In genomic region chr16:89972244-89973234, GRCh38 we compare ENCODE assay signal across 8 cellular contexts. TPM values are rescaled to one million over a fixed set of nuclear protein-coding genes. Genes with fewer than 3 reads are reported as not detected.
DNase-seq lines count a peak whose midpoint lies in the region; ATAC-seq, FAIRE-seq and TF ChIP-seq lines count a peak whose summit lies in the region.

No MANE protein-coding gene starts in this region.

- H3K27ac ChIP-seq in A673 (ENCODE audit: low read depth, low read length, poor library complexity, severe bottlenecking) = peak overlapping the region; percentile 96
- peak overlapping the region; percentile 86 to 99 (median 95) for H3K27ac ChIP-seq in spleen

- CTCF ChIA-PET in A673 (lab: Charles Lee) = no interaction called here

- H3K27me3 ChIP-seq in A673 (replicated peaks; ENCODE audit: insufficient read depth, low read depth, low read length, poor library complexity) (no peaks in the 10 kb centered on the region), bronchial epithelial cell (ENCODE audit: control insufficient read depth, insufficient read depth, low read length) (no peaks in the 10 kb centered on the region), spleen (replicated peaks in 1 of 7) (no peaks in the 10 kb centered on the region)

- peak; percentile 50 for ATAC-seq in HG03060 (IDR thresholded peaks at IDR 0.05; ENCODE audit: low read depth, unreplicated experiment)

- POLR2A ChIA-PET in A673 (lab: Charles Lee; ENCODE audit: low non-redundant PET) = no interaction called here

- WGBS in spleen, 5 donors = 0 to 2% (median 1%) methylated on average over 41 to 104 of the region's 104 CpGs

- H3K36me3 ChIP-seq in A673 (ENCODE audit: insufficient read depth, low read length, poor library complexity, severe bottlenecking) (peaks cover 6% of the 10 kb centered on the region), bronchial epithelial cell (ENCODE audit: control insufficient read depth, insufficient read depth, low read length) (no peaks in the 10 kb centered on the region), spleen (peaks cover 0 to 14% (median 1%) of the 10 kb centered on the region in 6 donors)

- intact Hi-C loops in A673 (cut with micrococcal nuclease; ENCODE audit: unreplicated experiment) (loop anchor here (2.0 kb wide), 1 partner anchor 48 kb away; no protein-coding TSS in a partner anchor), spleen (cut with DNase I; ENCODE audit: low total_unique reads) (no loop called here)

- TF ChIP-seq POLR2A in GM18526 (IDR thresholded peaks at IDR 0.05; ENCODE audit: extremely low read depth, insufficient read length) (peak; percentile 92), spleen (IDR thresholded peaks at IDR 0.05) (peak in 2 of 3 donors; percentile 74 to 78)

- FAIRE-seq in bronchial epithelial cell (lab: Jason Lieb, UNC) = no peak

- no TSS peak for BruUV-seq in A673 (replicated peaks; lab: Mats Ljungman, UMichigan)

- H3K9me3 ChIP-seq in A673 (ENCODE audit: low read depth, low read length, poor library complexity, severe bottlenecking) (no peaks in the 10 kb centered on the region), spleen (no peaks in the 10 kb centered on the region)

- H3K4me1 ChIP-seq in A673 (ENCODE audit: insufficient read depth, low read length, poor library complexity, severe bottlenecking) (peaks cover 18% of the 10 kb centered on the region), spleen (peaks cover 25 to 73% (median 45%) of the 10 kb centered on the region in 6 donors)

- DNase-seq in A673 (ENCODE audit: low spot score) (peak; percentile 97), NCI-H2171 (lab: John Stamatoyannopoulos, UW) (peak; percentile 83), bronchial epithelial cell (ENCODE audit: low read depth) (peak; percentile 65), iris pigment epithelial cell (ENCODE audit: low read depth) (peak; percentile 84), spleen (peak; percentile 99)

- TF ChIP-seq CTCF in A673 (conservative IDR thresholded peaks at IDR 0.05; ENCODE audit: low read depth, low read length) (no peak), WI38 (IDR thresholded peaks at IDR 0.05; ENCODE audit: low read depth, low read length) (no peak), bronchial epithelial cell (IDR thresholded peaks at IDR 0.05; ENCODE audit: insufficient read depth, low read length, severe bottlenecking) (no peak), spleen (IDR thresholded peaks at IDR 0.05 in 8 of 11, conservative IDR thresholded peaks at IDR 0.05 in 3 of 11) (peak in 5 of 11 experiments; percentile 10 to 46 (median 29))

- H3K4me3 ChIP-seq in A673 (ENCODE audit: low read depth, low read length, poor library complexity, severe bottlenecking) (peak overlapping the region; percentile 100), WI38 (ENCODE audit: low read depth, low read length) (peak overlapping the region; percentile 95), bronchial epithelial cell (ENCODE audit: low read depth, low read length) (peak overlapping the region; percentile 92), spleen (peak overlapping the region; percentile 64 to 97 (median 92))

RNA-seq across cellular contexts. Expression of gene DEF8, which starts 24.0 kb away (rescaled TPM):
- 88.8 and 90.1 TPM in 2 replicates for total RNA-seq in A673 (2021)
- 62.9 and 80.6 TPM in 2 replicates for total RNA-seq in bronchial epithelial cell
- 100 to 1,000 TPM in 1 of 7 donors, 10 to 100 TPM in 6; 55.3 to 104 (median 72.4) TPM for total RNA-seq in spleen
- polyA plus RNA-seq in spleen = 10 to 100 TPM; 25.7 to 38.0 (median 33.8) TPM

RNA-seq across cellular contexts. Expression of gene DBNDD1, which starts 46.7 kb away (rescaled TPM):
- total RNA-seq in A673 (2021) (24.6 and 31.9 TPM in 2 replicates), bronchial epithelial cell (1.3 and 5.6 TPM in 2 replicates), spleen (1 to 10 TPM in 6 of 7 donors, under 1 TPM in 1; 0.66 to 3.7 (median 1.8) TPM)
- polyA plus RNA-seq in spleen = 1 to 10 TPM in 2 of 3 donors, under 1 TPM in 1; 0.87 to 1.9 (median 1.6) TPM

RNA-seq across cellular contexts. Expression of gene TUBB3, which starts 49.4 kb away (rescaled TPM):
- total RNA-seq in A673 (2021) (273 and 297 TPM in 2 replicates), bronchial epithelial cell (23.7 and 24.5 TPM in 2 replicates), spleen (1 to 10 TPM in 3 of 7 donors, under 1 TPM in 2, not detected in 2; 0.43 to 2.4 (median 1.4) TPM)
- polyA plus RNA-seq in spleen = 1 to 10 TPM in 1 of 3 donors, under 1 TPM in 2; 0.41 to 4.3 (median 0.80) TPM

RNA-seq across cellular contexts. Expression of gene MC1R, which starts 53.9 kb away (rescaled TPM):
- 13.4 and 16.6 TPM in 2 replicates for total RNA-seq in A673 (2021)
- total RNA-seq in bronchial epithelial cell = 1.6 and 4.1 TPM in 2 replicates
- total RNA-seq in spleen = 10 to 100 TPM in 1 of 7 donors, 1 to 10 TPM in 6; 3.0 to 12.5 (median 7.8) TPM
- 1 to 10 TPM; 2.4 to 3.2 (median 2.6) TPM for polyA plus RNA-seq in spleen

Comparison
In these comparisons a context has a peak if more than half of its experiments do, and no peak if none do; other contexts are left out.
1. Peak in every context shown above with its lines: DNase-seq, ATAC-seq, H3K4me3 ChIP-seq and H3K27ac ChIP-seq.
2. RNA of gene TUBB3, which starts 49.4 kb away (total RNA-seq): 273 to 297 TPM in A673; 23.7 to 24.5 TPM in bronchial epithelial cell and 0.43 to 2.4 TPM in spleen; every median in the first group is over 10 times any median in the second.